19 cellular contexts compared by ENCODE assay signal in genomic region chr10:58696736-58697135, GRCh38.
DNase-seq lines count a peak whose midpoint lies in the region; ATAC-seq and TF ChIP-seq lines count a peak whose summit lies in the region.
"Had no signal": no experiment of that assay in that cellular context is flagged by ENCODE, and none has a peak within 500 bp of the region (broad histone marks: within the 10 kb centered on the region; RNA-seq: fewer than 3 reads in every experiment).

No MANE protein-coding gene starts in this region.

- H3K4me3 Mint-ChIP-seq in chondrocyte (ENCODE audit: unreplicated experiment): no peak overlapping the region
- H3K4me3 Mint-ChIP-seq in nephron: no peak overlapping the region
- H3K4me3 Mint-ChIP-seq in activated T-helper 2 cell treated with anti-CD3 and anti-CD28 coated beads, Interferon-gamma antibody, Interleukin-2, Interleukin-4, amounts not matched to agents 10 μg/mL and 5 μg/mL and 100 μg/mL, durations not matched to agents 14 hours and 24 hours and 36 hours (ENCODE audit: low read depth): no peak overlapping the region

- H3K36me3 Mint-ChIP-seq in chondrocyte (ENCODE audit: low read depth) (no peaks in the 10 kb centered on the region), nephron (ENCODE audit: low read depth) (peaks cover 4% of the 10 kb centered on the region)
- H3K36me3 Mint-ChIP-seq in activated T-helper 2 cell treated with anti-CD3 and anti-CD28 coated beads, Interferon-gamma antibody, Interleukin-2, Interleukin-4, amounts not matched to agents 10 μg/mL and 5 μg/mL and 100 μg/mL, durations not matched to agents 14 hours and 24 hours and 36 hours (ENCODE audit: low read depth): no peaks in the 10 kb centered on the region

- H3K27ac Mint-ChIP-seq in chondrocyte (ENCODE audit: unreplicated experiment) (peak overlapping the region; percentile 19), nephron (peak overlapping the region in 2 of 3 experiments; percentile 24 to 30)
- H3K27ac Mint-ChIP-seq in activated T-helper 2 cell treated with anti-CD3 and anti-CD28 coated beads, Interferon-gamma antibody, Interleukin-2, Interleukin-4, amounts not matched to agents 10 μg/mL and 5 μg/mL and 100 μg/mL, durations not matched to agents 14 hours and 24 hours and 36 hours: no peak overlapping the region

- intact Hi-C loops in activated T-helper 2 cell treated with anti-CD3 and anti-CD28 coated beads, Interferon-gamma antibody, Interleukin-2, Interleukin-4, amounts not matched to agents 10 μg/mL and 5 μg/mL and 100 μg/mL, durations not matched to agents 14 hours and 24 hours and 36 hours (cut with micrococcal nuclease): no loop called here

- H3K4me3 ChIP-seq in AG10803 (ENCODE audit: low read length): no peak overlapping the region
- H3K4me3 ChIP-seq: GM12878, K562, Peyer's patch had no signal

- H3K27me3 Mint-ChIP-seq in chondrocyte (ENCODE audit: low read depth): no peaks in the 10 kb centered on the region
- H3K27me3 Mint-ChIP-seq in nephron (ENCODE audit: low read depth): no peaks in the 10 kb centered on the region
- H3K27me3 Mint-ChIP-seq in activated T-helper 2 cell treated with anti-CD3 and anti-CD28 coated beads, Interferon-gamma antibody, Interleukin-2, Interleukin-4, amounts not matched to agents 10 μg/mL and 5 μg/mL and 100 μg/mL, durations not matched to agents 14 hours and 24 hours and 36 hours (ENCODE audit: low read depth): no peaks in the 10 kb centered on the region

- TF ChIP-seq CTCF in AG10803 (conservative IDR thresholded peaks at IDR 0.05; ENCODE audit: low read length) (no peak), chondrocyte (IDR thresholded peaks at IDR 0.05) (no peak), nephron (IDR thresholded peaks at IDR 0.05; ENCODE audit: unreplicated experiment in 3 of 3) (no peak)

- DNase-seq in AG10803 (ENCODE audit: low read depth) (peak; percentile 63), M059J (ENCODE audit: low read depth) (peak; percentile 51), chondrocyte (ENCODE audit: low spot score) (no peak), DMS79 treated with DMSO at 0.1 percent for 48 hours (lab: John Stamatoyannopoulos, UW) (no peak)
- no peak for DNase-seq in activated T-helper 2 cell treated with anti-CD3 and anti-CD28 coated beads, Interferon-gamma antibody, Interleukin-2, Interleukin-4, amounts not matched to agents 10 μg/mL and 5 μg/mL and 100 μg/mL, durations not matched to agents 14 hours and 24 hours and 36 hours (ENCODE audit: low spot score)
- DNase-seq: COR-L47, DMS153, NCI-H1105 treated with DMSO at 0.1 percent for 48 hours, NCI-H187 treated with DMSO at 0.1 percent for 48 hours, NCI-H2171, NCI-H82, Peyer's patch, SHP77 had no signal

- peaks cover 7% of the 10 kb centered on the region for H3K9me3 Mint-ChIP-seq in chondrocyte (ENCODE audit: low read depth)
- peaks cover 8% of the 10 kb centered on the region for H3K9me3 Mint-ChIP-seq in nephron
- no peaks in the 10 kb centered on the region for H3K9me3 Mint-ChIP-seq in activated T-helper 2 cell treated with anti-CD3 and anti-CD28 coated beads, Interferon-gamma antibody, Interleukin-2, Interleukin-4, amounts not matched to agents 10 μg/mL and 5 μg/mL and 100 μg/mL, durations not matched to agents 14 hours and 24 hours and 36 hours

- no peak for ATAC-seq in GM21825 (IDR thresholded peaks at IDR 0.05; ENCODE audit: unreplicated experiment)
- no peak for ATAC-seq in GM21619 (IDR thresholded peaks at IDR 0.05; ENCODE audit: unreplicated experiment)
- ATAC-seq: GM12878, HCT116, K562 had no signal

- H3K4me1 Mint-ChIP-seq in chondrocyte (ENCODE audit: low read depth) (peaks cover 48% of the 10 kb centered on the region), nephron (peaks cover 38% of the 10 kb centered on the region)
- no peaks in the 10 kb centered on the region for H3K4me1 Mint-ChIP-seq in activated T-helper 2 cell treated with anti-CD3 and anti-CD28 coated beads, Interferon-gamma antibody, Interleukin-2, Interleukin-4, amounts not matched to agents 10 μg/mL and 5 μg/mL and 100 μg/mL, durations not matched to agents 14 hours and 24 hours and 36 hours (ENCODE audit: low read depth)

Comparison
In these comparisons a context has a peak if more than half of its experiments do, and no peak if none do; other contexts are left out.
1. DNase-seq: peak in AG10803 (single experiment) and M059J (single experiment); none in chondrocyte (single experiment), DMS79 treated with DMSO at 0.1 percent for 48 hours (single experiment) and activated T-helper 2 cell treated with anti-CD3 and anti-CD28 coated beads, Interferon-gamma antibody, Interleukin-2, Interleukin-4, amounts not matched to agents 10 μg/mL and 5 μg/mL and 100 μg/mL, durations not matched to agents 14 hours and 24 hours and 36 hours (single experiment).